In the genomic region with DNA sequence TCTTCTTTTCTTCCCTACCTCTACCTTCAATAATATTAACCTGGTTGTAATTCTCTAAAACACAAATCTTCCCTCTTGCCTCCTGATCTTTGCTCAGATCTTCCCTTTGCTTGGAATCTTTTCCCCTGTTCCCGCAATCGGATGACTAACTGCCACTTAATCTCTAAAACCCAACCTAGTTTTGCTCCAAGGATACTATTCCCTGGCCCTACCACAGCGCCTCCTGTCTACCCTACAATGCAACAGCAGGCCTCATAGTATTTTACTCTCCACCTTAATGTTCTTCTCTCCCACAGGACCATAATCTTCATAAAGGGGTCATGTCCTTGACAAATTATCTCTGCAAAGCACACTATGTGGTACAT, we compare ENCODE assay signal across 9 cellular contexts.
DNase-seq lines count a peak whose midpoint lies in the region; ATAC-seq and TF ChIP-seq lines count a peak whose summit lies in the region.
"Had no signal": no experiment of that assay in that cellular context is flagged by ENCODE, and none has a peak within 500 bp of the region (broad histone marks: within the 10 kb centered on the region; RNA-seq: fewer than 3 reads in every experiment).

No MANE protein-coding gene starts in this region.

- H3K4me2 ChIP-seq in IMR-90 (ENCODE audit: low read depth, low read length): no peak overlapping the region

- H2AFZ ChIP-seq in IMR-90 (replicated peaks; ENCODE audit: low read length, poor library complexity): no peak overlapping the region

- no peak for TF ChIP-seq POLR2A in IMR-90 (IDR thresholded peaks at IDR 0.05; ENCODE audit: low read depth, low read length)
- no peak for TF ChIP-seq POLR2A in gastroesophageal sphincter (IDR thresholded peaks at IDR 0.05)

- H4K8ac ChIP-seq in IMR-90 (ENCODE audit: low read depth in 2 of 2, low read length in 2 of 2): peak overlapping the region; percentile 99

- TF ChIP-seq CTCF in C4-2B (conservative IDR thresholded peaks at IDR 0.05): peak; percentile 56
- TF ChIP-seq CTCF in IMR-90 (conservative IDR thresholded peaks at IDR 0.05; ENCODE audit: low read depth, low read length): peak; percentile 63
- peak; percentile 21 for TF ChIP-seq CTCF in lower lobe of right lung (IDR thresholded peaks at IDR 0.05)
- TF ChIP-seq CTCF in gastroesophageal sphincter (IDR thresholded peaks at IDR 0.05): no peak

- peak overlapping the region; percentile 100 for H3K23ac ChIP-seq in IMR-90 (ENCODE audit: low read depth, low read length)

- H3K18ac ChIP-seq in IMR-90 (ENCODE audit: low read depth, low read length): peak overlapping the region; percentile 97

- peak overlapping the region; percentile 40; the same call in 1 of the 2 replicates for H3K9ac ChIP-seq in IMR-90 (ENCODE audit: low read depth, low read length)

- peak overlapping the region; percentile 100 for H2BK5ac ChIP-seq in IMR-90 (ENCODE audit: low read depth, low read length, poor library complexity, severe bottlenecking)

- H3K9me3 ChIP-seq in IMR-90 (ENCODE audit: control insufficient read depth, insufficient read depth, low read length) (no peaks in the 10 kb centered on the region), lower lobe of right lung (no peaks in the 10 kb centered on the region), gastroesophageal sphincter (no peaks in the 10 kb centered on the region)

- H3K36me3 ChIP-seq in IMR-90 (ENCODE audit: control insufficient read depth, insufficient read depth, low read length) (no peaks in the 10 kb centered on the region), lower lobe of right lung (no peaks in the 10 kb centered on the region), gastroesophageal sphincter (no peaks in the 10 kb centered on the region)

- H3K27me3 ChIP-seq in IMR-90 (ENCODE audit: control insufficient read depth, insufficient read depth, low read length) (no peaks in the 10 kb centered on the region), lower lobe of right lung (ENCODE audit: low read depth) (no peaks in the 10 kb centered on the region), gastroesophageal sphincter (no peaks in the 10 kb centered on the region)

- ATAC-seq in IMR-90 (ENCODE audit: low read depth): no peak
- ATAC-seq in lower lobe of right lung: no peak
- no peak for ATAC-seq in GM18858 (IDR thresholded peaks at IDR 0.05; ENCODE audit: unreplicated experiment)
- ATAC-seq in HG03025 (IDR thresholded peaks at IDR 0.05; ENCODE audit: low FRiP score, unreplicated experiment): no peak
- ATAC-seq in gastroesophageal sphincter: no peak

- in situ Hi-C loops in IMR-90 (cut with MboI; ENCODE audit: low sequenced_read_pairs): no loop called here

- peak; percentile 57 for TF ChIP-seq RAD21 in IMR-90 (IDR thresholded peaks at IDR 0.05; ENCODE audit: low read length)

- peak overlapping the region; percentile 73 for H2AK9ac ChIP-seq in IMR-90 (replicated peaks; ENCODE audit: low read depth, low read length, poor library complexity)

- TSS peak; percentile 84 for BruUV-seq in IMR-90 (replicated peaks; lab: Mats Ljungman, UMichigan)

- H3K79me1 ChIP-seq in IMR-90 (ENCODE audit: low read depth in 1 of 2, low read length in 2 of 2): peaks cover 0 to 4% of the 10 kb centered on the region in 2 experiments; a peak in 1 of 4 replicates

- peak overlapping the region; percentile 91 for H2BK15ac ChIP-seq in IMR-90 (ENCODE audit: low read depth, low read length)

- no peak for TF ChIP-seq EP300 in gastroesophageal sphincter (IDR thresholded peaks at IDR 0.05)

- CTCF ChIA-PET in IMR-90 (lab: Yijun Ruan, JAX): interaction anchor here (0.8 to 1.5 kb wide), 2 partner anchors 9 to 17 kb away, joined by 3 to 5 read pairs; no protein-coding TSS in a partner anchor

- intact Hi-C loops in IMR-90 (cut with micrococcal nuclease) (loop anchor here (1.0 to 5.0 kb wide), 6 partner anchors 56 to 606 kb away; no protein-coding TSS in a partner anchor), lower lobe of right lung (cut with DNase I) (no loop called here)

- H3K27ac ChIP-seq in C4-2B (no peak overlapping the region), IMR-90 (ENCODE audit: insufficient read depth, low read length) (peak overlapping the region; percentile 99), lower lobe of right lung (no peak overlapping the region), substantia nigra (ENCODE audit: low read depth, low read length, poor library complexity, severe bottlenecking) (no peak overlapping the region), gastroesophageal sphincter (no peak overlapping the region)

- peak; percentile 65 for DNase-seq in IMR-90
- DNase-seq in astrocyte of the hippocampus (ENCODE audit: low read depth, low spot score): peak; percentile 50
- no peak for DNase-seq in lower lobe of right lung
- DNase-seq in substantia nigra (lab: John Stamatoyannopoulos, UW): no peak
- DNase-seq: amygdala had no signal

- dilution Hi-C loops in IMR-90 (cut with HindIII; ENCODE audit: low sequenced_read_pairs, unreplicated experiment): no loop called here

- H4K5ac ChIP-seq in IMR-90 (ENCODE audit: low read depth, low read length): peak overlapping the region; percentile 99

- peak overlapping the region; percentile 100 for H2BK20ac ChIP-seq in IMR-90 (ENCODE audit: low read depth, low read length)

- POLR2A ChIA-PET in IMR-90 (lab: Charles Lee; ENCODE audit: unreplicated experiment): no interaction called here

- H3K56ac ChIP-seq in IMR-90 (ENCODE audit: extremely low read depth, insufficient read depth, low read length): peak overlapping the region; percentile 98

- WGBS in IMR-90 (ENCODE audit: extremely low coverage in 2 of 2, insufficient read length in 1 of 2), 2 experiments: 40% methylated on average over 1 of the region's 3 CpGs; no CpG with 5 or more reads in 1 of the 2 experiments
- WGBS in gastroesophageal sphincter (ENCODE audit: low coverage in 1 of 2), 2 donors: 97 to 100% methylated on average over 2 to 3 of the region's 3 CpGs

- H3K4me3 ChIP-seq in IMR-90 (ENCODE audit: insufficient read depth, low read depth, low read length) (no peak overlapping the region), lower lobe of right lung (no peak overlapping the region), gastroesophageal sphincter (no peak overlapping the region)

- H2AK5ac ChIP-seq in IMR-90 (ENCODE audit: low read depth, low read length): peak overlapping the region; percentile 99

- peak overlapping the region; percentile 100 for H3K4ac ChIP-seq in IMR-90 (ENCODE audit: low read depth, low read length)

- peak overlapping the region; percentile 100 for H4K91ac ChIP-seq in IMR-90 (ENCODE audit: insufficient read depth, low read depth, low read length)

- peak overlapping the region; percentile 98 for H3K14ac ChIP-seq in IMR-90 (replicated peaks; ENCODE audit: low read depth, low read length)

- peak overlapping the region; percentile 100 for H2BK120ac ChIP-seq in IMR-90 (ENCODE audit: low read depth, low read length)

- H4K20me1 ChIP-seq in IMR-90 (ENCODE audit: insufficient read depth, low read length): no peaks in the 10 kb centered on the region

- H3K4me1 ChIP-seq in IMR-90 (ENCODE audit: control insufficient read depth, insufficient read depth, low read length) (peaks cover 23% of the 10 kb centered on the region), lower lobe of right lung (no peaks in the 10 kb centered on the region), gastroesophageal sphincter (peaks cover 0 to 7% (median 0%) of the 10 kb centered on the region in 3 donors)

- peaks cover 13% of the 10 kb centered on the region for H3K9me1 ChIP-seq in IMR-90 (ENCODE audit: insufficient read depth, low read length)

TF ChIP-seq in IMR-90, 13 proteins besides CTCF, POLR2A, EP300 and RAD21:
- peak; percentile 49 for TF ChIP-seq SMC3 (IDR thresholded peaks at IDR 0.05; ENCODE audit: low read depth, low read length)
- TF ChIP-seq, protein P1, sequence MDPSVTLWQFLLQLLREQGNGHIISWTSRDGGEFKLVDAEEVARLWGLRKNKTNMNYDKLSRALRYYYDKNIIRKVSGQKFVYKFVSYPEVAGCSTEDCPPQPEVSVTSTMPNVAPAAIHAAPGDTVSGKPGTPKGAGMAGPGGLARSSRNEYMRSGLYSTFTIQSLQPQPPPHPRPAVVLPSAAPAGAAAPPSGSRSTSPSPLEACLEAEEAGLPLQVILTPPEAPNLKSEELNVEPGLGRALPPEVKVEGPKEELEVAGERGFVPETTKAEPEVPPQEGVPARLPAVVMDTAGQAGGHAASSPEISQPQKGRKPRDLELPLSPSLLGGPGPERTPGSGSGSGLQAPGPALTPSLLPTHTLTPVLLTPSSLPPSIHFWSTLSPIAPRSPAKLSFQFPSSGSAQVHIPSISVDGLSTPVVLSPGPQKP (IDR thresholded peaks at IDR 0.05; ENCODE audit: borderline replicate concordance, low read depth, low read length): no peak

Comparison
In these comparisons a context has a peak if more than half of its experiments do, and no peak if none do; other contexts are left out.
1. CTCF ChIP-seq: peak in C4-2B (single experiment), IMR-90 (single experiment) and lower lobe of right lung (single experiment); none in gastroesophageal sphincter (0 of 4).
2. DNase-seq: peak in IMR-90 (single experiment) and astrocyte of the hippocampus (single experiment); none in lower lobe of right lung (single experiment) and substantia nigra (0 of 49).